1 cellular context compared by ENCODE assay signal in genomic region chr13:111429064-111429558, GRCh38.
TF ChIP-seq lines count a peak whose summit lies in the region.

No MANE protein-coding gene starts in this region.

TF ChIP-seq in K562, 482 proteins besides CTCF, POLR2A, EP300 and RAD21 (continued from another document):
- TF ChIP-seq, protein P1, sequence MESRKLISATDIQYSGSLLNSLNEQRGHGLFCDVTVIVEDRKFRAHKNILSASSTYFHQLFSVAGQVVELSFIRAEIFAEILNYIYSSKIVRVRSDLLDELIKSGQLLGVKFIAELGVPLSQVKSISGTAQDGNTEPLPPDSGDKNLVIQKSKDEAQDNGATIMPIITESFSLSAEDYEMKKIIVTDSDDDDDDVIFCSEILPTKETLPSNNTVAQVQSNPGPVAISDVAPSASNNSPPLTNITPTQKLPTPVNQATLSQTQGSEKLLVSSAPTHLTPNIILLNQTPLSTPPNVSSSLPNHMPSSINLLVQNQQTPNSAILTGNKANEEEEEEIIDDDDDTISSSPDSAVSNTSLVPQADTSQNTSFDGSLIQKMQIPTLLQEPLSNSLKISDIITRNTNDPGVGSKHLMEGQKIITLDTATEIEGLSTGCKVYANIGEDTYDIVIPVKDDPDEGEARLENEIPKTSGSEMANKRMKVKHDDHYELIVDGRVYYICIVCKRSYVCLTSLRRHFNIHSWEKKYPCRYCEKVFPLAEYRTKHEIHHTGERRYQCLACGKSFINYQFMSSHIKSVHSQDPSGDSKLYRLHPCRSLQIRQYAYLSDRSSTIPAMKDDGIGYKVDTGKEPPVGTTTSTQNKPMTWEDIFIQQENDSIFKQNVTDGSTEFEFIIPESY (CRISPR knock-in tag; IDR thresholded peaks at IDR 0.05) = no peak
- TF ChIP-seq RUNX1 (IDR thresholded peaks at IDR 0.05; ENCODE audit: low read depth) = no peak
TF ChIP-seq in K562: peak in this region for 0.
